ENCODE assay signal across 14 cellular contexts in genomic region chr7:100472121-100472851, GRCh38. TPM values are rescaled to one million over a fixed set of nuclear protein-coding genes. Genes with fewer than 3 reads are reported as not detected.
DNase-seq lines count a peak whose midpoint lies in the region; ATAC-seq and TF ChIP-seq lines count a peak whose summit lies in the region.
"Had no signal": no experiment of that assay in that cellular context is flagged by ENCODE, and none has a peak within 500 bp of the region (broad histone marks: within the 10 kb centered on the region; RNA-seq: fewer than 3 reads in every experiment).

No MANE protein-coding gene starts in this region.

- H3K36me3 Mint-ChIP-seq in naive thymus-derived CD4-positive, alpha-beta T cell: peaks cover 4 to 21% (median 5%) of the 10 kb centered on the region in 5 donors
- H3K36me3 Mint-ChIP-seq in activated CD4-positive, alpha-beta T cell treated with anti-CD3 and anti-CD28 coated beads, Interleukin-2, amount 10 ng/mL, durations not matched to agents 7 days and 5 days (ENCODE audit: low read depth): peaks cover 50% of the 10 kb centered on the region

- no peaks in the 10 kb centered on the region; the same call in none of the 2 replicates for H3K36me3 ChIP-seq in H7 (replicated peaks; ENCODE audit: control insufficient read depth, insufficient read depth, low read length)
- H3K36me3 ChIP-seq in effector memory CD4-positive, alpha-beta T cell (ENCODE audit: control insufficient read depth, insufficient read depth, low read length): peaks cover 46% of the 10 kb centered on the region
- H3K36me3 ChIP-seq in naive thymus-derived CD4-positive, alpha-beta T cell (ENCODE audit: control insufficient read depth in 2 of 3, insufficient read depth in 3 of 3, low read length in 3 of 3): peaks cover 16 to 78% (median 27%) of the 10 kb centered on the region in 3 experiments

- peaks cover 0 to 2% (median 0%) of the 10 kb centered on the region in 11 donors for H3K9me3 Mint-ChIP-seq in naive thymus-derived CD4-positive, alpha-beta T cell
- H3K9me3 Mint-ChIP-seq in activated CD4-positive, alpha-beta T cell treated with anti-CD3 and anti-CD28 coated beads, Interleukin-2, amount 10 ng/mL, durations not matched to agents 7 days and 5 days: no peaks in the 10 kb centered on the region

- peak overlapping the region in 7 of 9 donors; percentile 38 to 95 (median 85) for H3K27ac Mint-ChIP-seq in naive thymus-derived CD4-positive, alpha-beta T cell
- H3K27ac Mint-ChIP-seq in activated CD4-positive, alpha-beta T cell treated with anti-CD3 and anti-CD28 coated beads, Interleukin-2, amount 10 ng/mL, durations not matched to agents 7 days and 5 days: no peak overlapping the region

- peak overlapping the region in 1 of 10 donors; percentile 64 for H3K4me3 Mint-ChIP-seq in naive thymus-derived CD4-positive, alpha-beta T cell
- no peak overlapping the region for H3K4me3 Mint-ChIP-seq in activated CD4-positive, alpha-beta T cell treated with anti-CD3 and anti-CD28 coated beads, Interleukin-2, amount 10 ng/mL, durations not matched to agents 7 days and 5 days

- peaks cover 44% of the 10 kb centered on the region for H3K4me1 ChIP-seq in effector memory CD4-positive, alpha-beta T cell (ENCODE audit: control insufficient read depth, insufficient read depth, low read length, poor library complexity, severe bottlenecking)
- H3K4me1 ChIP-seq in naive thymus-derived CD4-positive, alpha-beta T cell (ENCODE audit: control insufficient read depth in 2 of 2, insufficient read depth in 2 of 2, low read length in 2 of 2): peaks cover 42 to 51% of the 10 kb centered on the region in 2 donors

- no peaks in the 10 kb centered on the region for H3K9me3 ChIP-seq in effector memory CD4-positive, alpha-beta T cell (ENCODE audit: control insufficient read depth, low read length)
- H3K9me3 ChIP-seq in naive thymus-derived CD4-positive, alpha-beta T cell (ENCODE audit: control insufficient read depth in 2 of 3, low read length in 3 of 3): no peaks in the 10 kb centered on the region

- H3K27me3 ChIP-seq in H7 (ENCODE audit: control insufficient read depth, insufficient read depth, low read length): no peaks in the 10 kb centered on the region
- H3K27me3 ChIP-seq in effector memory CD4-positive, alpha-beta T cell (replicated peaks; ENCODE audit: control insufficient read depth, insufficient read depth, low read length, poor library complexity, severe bottlenecking): no peaks in the 10 kb centered on the region
- H3K27me3 ChIP-seq in naive thymus-derived CD4-positive, alpha-beta T cell (ENCODE audit: control insufficient read depth in 2 of 2, insufficient read depth in 2 of 2, low read length in 2 of 2): no peaks in the 10 kb centered on the region

- no peak for TF ChIP-seq POLR2A in GM18505 (IDR thresholded peaks at IDR 0.05; ENCODE audit: borderline replicate concordance, extremely low read depth, insufficient read depth, insufficient read length)

- H3K27me3 Mint-ChIP-seq in naive thymus-derived CD4-positive, alpha-beta T cell: no peaks in the 10 kb centered on the region
- no peaks in the 10 kb centered on the region for H3K27me3 Mint-ChIP-seq in activated CD4-positive, alpha-beta T cell treated with anti-CD3 and anti-CD28 coated beads, Interleukin-2, amount 10 ng/mL, durations not matched to agents 7 days and 5 days

- no peak for ATAC-seq in naive thymus-derived CD4-positive, alpha-beta T cell
- no peak for ATAC-seq in GM18505 (IDR thresholded peaks at IDR 0.05; ENCODE audit: unreplicated experiment)

- H3K4me1 Mint-ChIP-seq in naive thymus-derived CD4-positive, alpha-beta T cell: peaks cover 41 to 65% (median 48%) of the 10 kb centered on the region in 7 donors
- H3K4me1 Mint-ChIP-seq in activated CD4-positive, alpha-beta T cell treated with anti-CD3 and anti-CD28 coated beads, Interleukin-2, amount 10 ng/mL, durations not matched to agents 7 days and 5 days: peaks cover 51% of the 10 kb centered on the region

- peak overlapping the region; percentile 18; the same call in 1 of the 2 replicates for H3K27ac ChIP-seq in 22Rv1
- peak overlapping the region; percentile 58 for H3K27ac ChIP-seq in effector memory CD4-positive, alpha-beta T cell (ENCODE audit: insufficient read depth, low read length, poor library complexity, severe bottlenecking)
- peak overlapping the region; percentile 65 for H3K27ac ChIP-seq in naive thymus-derived CD4-positive, alpha-beta T cell (ENCODE audit: low read depth, low read length)
- H3K27ac ChIP-seq: GM23248, parathyroid adenoma had no signal

- intact Hi-C loops in naive thymus-derived CD4-positive, alpha-beta T cell (cut with micrococcal nuclease): no loop called here

- TF ChIP-seq CTCF in 22Rv1 (IDR thresholded peaks at IDR 0.05): no peak

- DNase-seq in H7: peak; percentile 69
- no peak for DNase-seq in effector memory CD4-positive, alpha-beta T cell
- DNase-seq in naive thymus-derived CD4-positive, alpha-beta T cell: no peak
- DNase-seq in NCI-H524 treated with DMSO at 0.1 percent for 48 hours (lab: John Stamatoyannopoulos, UW): no peak
- DNase-seq in amygdala (lab: John Stamatoyannopoulos, UW): no peak
- no peak for DNase-seq in activated CD4-positive, alpha-beta T cell treated with anti-CD3 and anti-CD28 coated beads, Interleukin-2, amount 10 ng/mL, durations not matched to agents 7 days and 5 days
- DNase-seq: activated CD4-positive, alpha-beta T cell treated with anti-CD3 and anti-CD28 coated beads, Interleukin-2, amount 50 U/mL, for 1 hour; NCI-H146; NCI-H774 had no signal

- POLR2A ChIA-PET in naive thymus-derived CD4-positive, alpha-beta T cell (lab: Charles Lee): interaction anchor here (1.3 kb wide), 1 partner anchor 10 kb away, joined by 3 read pairs; no protein-coding TSS in a partner anchor
- POLR2A ChIA-PET in activated CD4-positive, alpha-beta T cell treated with anti-CD3 and anti-CD28 coated beads, Interleukin-2, amount 10 ng/mL, durations not matched to agents 7 days and 5 days (lab: Charles Lee): no interaction called here

- CTCF ChIA-PET in naive thymus-derived CD4-positive, alpha-beta T cell (lab: Charles Lee): interaction anchor here (0.9 to 1.3 kb wide), 3 partner anchors 10 to 88 kb away, joined by 3 to 4 read pairs (median 4); no protein-coding TSS in a partner anchor
- CTCF ChIA-PET in activated CD4-positive, alpha-beta T cell treated with anti-CD3 and anti-CD28 coated beads, Interleukin-2, amount 10 ng/mL, durations not matched to agents 7 days and 5 days (lab: Charles Lee): interaction anchor here (0.9 to 3.5 kb wide), 3 partner anchors 10 to 380 kb away, joined by 3 to 13 read pairs (median 8); partner anchors contain the start of gene SLC12A9

- no peak overlapping the region for H3K4me3 ChIP-seq in H7 (ENCODE audit: insufficient read depth, low read depth, low read length)
- no peak overlapping the region for H3K4me3 ChIP-seq in effector memory CD4-positive, alpha-beta T cell (ENCODE audit: insufficient read depth, low read depth, low read length, poor library complexity, severe bottlenecking)
- no peak overlapping the region for H3K4me3 ChIP-seq in naive thymus-derived CD4-positive, alpha-beta T cell (ENCODE audit: low read length)
- H3K4me3 ChIP-seq: GM23248 had no signal

RNA-seq across cellular contexts. Expression of gene TSC22D4, which starts 6.7 kb away (rescaled TPM):
- total RNA-seq in H7 (2014; rRNA removed; shearing (Covaris generic)): 31.5 and 35.8 TPM in 2 replicates
- 100 to 1,000 TPM in 4 of 5 experiments, 10 to 100 TPM in 1; 75.6 to 124 (median 115) TPM for total RNA-seq in naive thymus-derived CD4-positive, alpha-beta T cell
- 10 to 100 TPM; 23.7 to 30.1 TPM for polyA plus RNA-seq in naive thymus-derived CD4-positive, alpha-beta T cell
- 100 to 1,000 TPM; 113 to 128 TPM for total RNA-seq in activated CD4-positive, alpha-beta T cell treated with anti-CD3 and anti-CD28 coated beads, Interleukin-2, amount 10 ng/mL, durations not matched to agents 7 days and 5 days

RNA-seq across cellular contexts. Expression of gene SPACDR, which starts 8.2 kb away (rescaled TPM):
- 0.11 and 1.1 TPM in 2 replicates for total RNA-seq in H7 (2014; rRNA removed; shearing (Covaris generic))
- 1 to 10 TPM; 1.6 to 7.8 (median 2.2) TPM for total RNA-seq in naive thymus-derived CD4-positive, alpha-beta T cell
- polyA plus RNA-seq in naive thymus-derived CD4-positive, alpha-beta T cell: under 1 TPM in 1 of 2 donors, not detected in 1; 0.85 TPM
- 1 to 10 TPM; 3.0 to 4.1 TPM for total RNA-seq in activated CD4-positive, alpha-beta T cell treated with anti-CD3 and anti-CD28 coated beads, Interleukin-2, amount 10 ng/mL, durations not matched to agents 7 days and 5 days
- total RNA-seq: epithelial cell of proximal tubule, GM23248 had no signal

RNA-seq across cellular contexts. Expression of gene NYAP1, which starts 11.4 kb away (rescaled TPM):
- total RNA-seq in H7 (2014; rRNA removed; shearing (Covaris generic)): 4.0 and 5.5 TPM in 2 replicates
- total RNA-seq in naive thymus-derived CD4-positive, alpha-beta T cell: under 1 TPM; 0.11 to 0.64 (median 0.44) TPM
- not detected for polyA plus RNA-seq in naive thymus-derived CD4-positive, alpha-beta T cell
- under 1 TPM; 0.23 to 0.32 TPM for total RNA-seq in activated CD4-positive, alpha-beta T cell treated with anti-CD3 and anti-CD28 coated beads, Interleukin-2, amount 10 ng/mL, durations not matched to agents 7 days and 5 days
- total RNA-seq: GM23248 had no signal
- polyA plus RNA-seq: GM23248 had no signal

RNA-seq across cellular contexts. Expression of gene PPP1R35, which starts 36.0 kb away (rescaled TPM):
- total RNA-seq in H7 (2014; rRNA removed; shearing (Covaris generic)): 96.6 and 97.8 TPM in 2 replicates
- total RNA-seq in naive thymus-derived CD4-positive, alpha-beta T cell: 10 to 100 TPM; 33.5 to 80.0 (median 65.7) TPM
- polyA plus RNA-seq in naive thymus-derived CD4-positive, alpha-beta T cell: 10 to 100 TPM; 25.1 to 52.7 TPM
- 10 to 100 TPM; 67.9 to 77.9 TPM for total RNA-seq in activated CD4-positive, alpha-beta T cell treated with anti-CD3 and anti-CD28 coated beads, Interleukin-2, amount 10 ng/mL, durations not matched to agents 7 days and 5 days

RNA-seq across cellular contexts. Expression of gene MEPCE, which starts 42.7 kb away (rescaled TPM):
- total RNA-seq in H7 (2014; rRNA removed; shearing (Covaris generic)): 47.1 and 50.5 TPM in 2 replicates
- total RNA-seq in naive thymus-derived CD4-positive, alpha-beta T cell: 10 to 100 TPM; 47.9 to 68.2 (median 65.1) TPM
- 10 to 100 TPM; 12.2 to 20.5 TPM for polyA plus RNA-seq in naive thymus-derived CD4-positive, alpha-beta T cell
- 10 to 100 TPM; 49.1 to 50.5 TPM for total RNA-seq in activated CD4-positive, alpha-beta T cell treated with anti-CD3 and anti-CD28 coated beads, Interleukin-2, amount 10 ng/mL, durations not matched to agents 7 days and 5 days
